ENCODE assay signal across 16 cellular contexts in genomic region chr2:182924311-182924710, GRCh38. TPM values are rescaled to one million over a fixed set of nuclear protein-coding genes. Genes with fewer than 3 reads are reported as not detected.
DNase-seq lines count a peak whose midpoint lies in the region; ATAC-seq lines count a peak whose summit lies in the region.
"Had no signal": no experiment of that assay in that cellular context is flagged by ENCODE, and none has a peak within 500 bp of the region (broad histone marks: within the 10 kb centered on the region; RNA-seq: fewer than 3 reads in every experiment).

No MANE protein-coding gene starts in this region.

- ATAC-seq in GM18868 (IDR thresholded peaks at IDR 0.05; ENCODE audit: unreplicated experiment) (no peak), HG02623 (IDR thresholded peaks at IDR 0.05; ENCODE audit: unreplicated experiment) (no peak), GM21529 (IDR thresholded peaks at IDR 0.05; ENCODE audit: unreplicated experiment) (no peak)
- ATAC-seq: activated CD8-positive, alpha-beta memory T cell treated with anti-CD3 and anti-CD28 coated beads, Interleukin-2, amount 10 ng/mL, durations not matched to agents 7 days and 5 days had no signal

- DNase-seq in GM03348 (ENCODE audit: low spot score) (peak; percentile 52), astrocyte of the hippocampus (ENCODE audit: low read depth, low spot score) (peak; percentile 53), foreskin melanocyte (peak; percentile 97), renal cortical epithelial cell (ENCODE audit: low read depth) (peak; percentile 87), SW480 (ENCODE audit: low spot score) (no peak)
- DNase-seq: activated B cell treated with CpG ODN at 0.5 μM for 24 hours; activated CD8-positive, alpha-beta memory T cell treated with anti-CD3 and anti-CD28 coated beads, Interleukin-2, amount 10 ng/mL, durations not matched to agents 7 days and 5 days; activated naive CD4-positive, alpha-beta T cell treated with anti-CD3 and anti-CD28 coated beads for 36 hours; BE2C; DMS153; NCI-H510A; PC-9; stimulated activated CD4-positive, alpha-beta T cell treated with anti-CD3 and anti-CD28 coated beads, Interleukin-12 subunit alpha, Interleukin-12 subunit beta, amount 100 ng/mL, for 4 hours had no signal

RNA-seq across cellular contexts. Expression of gene FRZB, which starts 57.9 kb away (rescaled TPM):
- total RNA-seq in renal cortical epithelial cell, result not detected in 2 replicates
- total RNA-seq: activated B cell treated with CpG ODN at 0.5 μM for 24 hours; activated CD8-positive, alpha-beta memory T cell treated with anti-CD3 and anti-CD28 coated beads, Interleukin-2, amount 10 ng/mL, durations not matched to agents 7 days and 5 days; activated naive CD4-positive, alpha-beta T cell treated with anti-CD3 and anti-CD28 coated beads for 36 hours had no signal
